17 cellular contexts compared by ENCODE assay signal in the genomic region with DNA sequence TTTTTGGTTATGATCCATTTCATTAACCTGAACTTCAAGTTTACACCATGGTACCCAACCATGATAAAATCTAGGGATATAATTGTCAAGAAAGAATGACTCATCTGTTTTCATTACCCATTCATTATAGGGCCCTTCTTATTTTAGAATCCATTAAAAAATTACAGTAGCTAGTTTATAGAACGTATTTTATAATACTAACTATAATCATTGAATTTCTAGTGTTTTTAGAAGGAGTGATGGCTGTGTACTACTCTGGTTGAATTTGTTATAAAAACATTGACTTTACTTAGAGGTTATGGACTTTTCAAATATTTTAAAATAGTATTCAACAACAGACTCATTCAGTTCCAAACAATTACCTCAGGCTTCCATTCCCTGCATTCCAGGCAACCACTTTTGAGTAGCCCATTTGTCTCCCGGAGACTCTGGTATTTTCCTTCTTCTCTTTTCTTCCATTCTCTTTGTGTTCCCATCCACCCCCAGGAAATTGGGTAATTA.
DNase-seq lines count a peak whose midpoint lies in the region; ATAC-seq, FAIRE-seq and TF ChIP-seq lines count a peak whose summit lies in the region.
"Had no signal": no experiment of that assay in that cellular context is flagged by ENCODE, and none has a peak within 500 bp of the region (broad histone marks: within the 10 kb centered on the region; RNA-seq: fewer than 3 reads in every experiment).

No MANE protein-coding gene starts in this region.

- DNase-seq in AG08395 (ENCODE audit: low spot score): peak; percentile 53
- DNase-seq in IMR-90: peak; percentile 92
- DNase-seq in mammary epithelial cell: peak; percentile 55
- no peak for DNase-seq in GDM1 (lab: John Stamatoyannopoulos, UW)
- no peak for DNase-seq in NCI-H82 treated with DMSO at 0.1 percent for 48 hours (lab: John Stamatoyannopoulos, UW; ENCODE audit: unreplicated experiment)
- no peak for DNase-seq in NCI-H2196 (lab: John Stamatoyannopoulos, UW; ENCODE audit: unreplicated experiment)
- DNase-seq: ACHN; activated CD4-positive, alpha-beta T cell treated with anti-CD3 and anti-CD28 coated beads, Interleukin-2, amount 50 U/mL, for 4 hours; activated naive CD4-positive, alpha-beta T cell treated with Interleukin-2 at 50 U/mL for 16 hours; left lung; NCI-H2107; nucleus accumbens; uterus had no signal

- no peaks in the 10 kb centered on the region for H3K9me3 ChIP-seq in IMR-90 (ENCODE audit: control insufficient read depth, insufficient read depth, low read length)
- H3K9me3 ChIP-seq in mammary epithelial cell (replicated peaks; ENCODE audit: insufficient read depth, low read length): no peaks in the 10 kb centered on the region
- H3K9me3 ChIP-seq: left lung, uterus had no signal

- ATAC-seq in IMR-90 (ENCODE audit: low read depth): peak; percentile 77
- ATAC-seq in HG03159 (IDR thresholded peaks at IDR 0.05; ENCODE audit: unreplicated experiment): no peak
- ATAC-seq: left lung had no signal

- CTCF ChIA-PET in IMR-90 (lab: Yijun Ruan, JAX): no interaction called here
- CTCF ChIA-PET in mammary epithelial cell (lab: Charles Lee; ENCODE audit: low non-redundant PET): no interaction called here

- H3K27ac ChIP-seq in IMR-90 (ENCODE audit: insufficient read depth, low read length): peak overlapping the region; percentile 92
- H3K27ac ChIP-seq in mammary epithelial cell (ENCODE audit: insufficient read depth, low read depth, low read length): no peak overlapping the region
- H3K27ac ChIP-seq: left lung, uterus had no signal

- H3K14ac ChIP-seq in IMR-90 (replicated peaks; ENCODE audit: low read depth, low read length): no peak overlapping the region

- H3K27me3 ChIP-seq in IMR-90 (ENCODE audit: control insufficient read depth, insufficient read depth, low read length) (no peaks in the 10 kb centered on the region), mammary epithelial cell (ENCODE audit: insufficient read depth, low read length) (no peaks in the 10 kb centered on the region)
- H3K27me3 ChIP-seq: left lung, uterus had no signal

- H3K23ac ChIP-seq in IMR-90 (ENCODE audit: low read depth, low read length): 0 out of 2 replicates have a peak overlapping the region, but pooled peaks have one; percentile 62

- H2AFZ ChIP-seq in IMR-90 (replicated peaks; ENCODE audit: low read length, poor library complexity) (no peak overlapping the region), mammary epithelial cell (ENCODE audit: low read depth, low read length) (peak overlapping the region; percentile 2)

- H4K20me1 ChIP-seq in IMR-90 (ENCODE audit: insufficient read depth, low read length) (no peaks in the 10 kb centered on the region), mammary epithelial cell (ENCODE audit: insufficient read depth, low read length) (no peaks in the 10 kb centered on the region)

- FAIRE-seq in islet of Langerhans (lab: Jason Lieb, UNC): peak; percentile 51
- FAIRE-seq: colon, frontal cortex had no signal

- dilution Hi-C loops in IMR-90 (cut with HindIII; ENCODE audit: low sequenced_read_pairs, unreplicated experiment): no loop called here
- dilution Hi-C loops in mammary epithelial cell (cut with HindIII; ENCODE audit: low sequenced_read_pairs): no loop called here

- peaks cover 23% of the 10 kb centered on the region for H3K4me1 ChIP-seq in IMR-90 (ENCODE audit: control insufficient read depth, insufficient read depth, low read length)
- H3K4me1 ChIP-seq in mammary epithelial cell (ENCODE audit: insufficient read depth, low read length): peaks cover 26% of the 10 kb centered on the region
- H3K4me1 ChIP-seq: left lung, uterus had no signal

- no CpG with 5 or more reads among the region's 2 CpGs for WGBS in IMR-90 (ENCODE audit: extremely low coverage in 2 of 2, insufficient read length in 1 of 2), 2 experiments
- WGBS in mammary epithelial cell (ENCODE audit: low coverage, missing lambda C conversion rate): 0% methylated on average over 2 of the region's 2 CpGs

- peak overlapping the region; percentile 89 for H2BK5ac ChIP-seq in IMR-90 (ENCODE audit: low read depth, low read length, poor library complexity, severe bottlenecking)

- H3K4ac ChIP-seq in IMR-90 (ENCODE audit: low read depth, low read length): peak overlapping the region; percentile 92; the same call in 1 of the 2 replicates

- peak overlapping the region; percentile 96 for H2BK120ac ChIP-seq in IMR-90 (ENCODE audit: low read depth, low read length)

- no TSS peak for BruUV-seq in IMR-90 (replicated peaks; lab: Mats Ljungman, UMichigan)
- no TSS peak for BruUV-seq in mammary epithelial cell (replicated peaks; lab: Mats Ljungman, UMichigan)

- POLR2A ChIA-PET in IMR-90 (lab: Charles Lee; ENCODE audit: unreplicated experiment): interaction anchor here (1.0 kb wide), 1 partner anchor 14 kb away, joined by 3 read pairs; no protein-coding TSS in a partner anchor

- H3K4me2 ChIP-seq in IMR-90 (ENCODE audit: low read depth, low read length): no peak overlapping the region
- peak overlapping the region; percentile 24 for H3K4me2 ChIP-seq in mammary epithelial cell (ENCODE audit: insufficient read depth, low read depth, low read length)

- peak overlapping the region; percentile 75 to 88; a peak in 3 of 4 replicates for H4K8ac ChIP-seq in IMR-90 (ENCODE audit: low read depth in 2 of 2, low read length in 2 of 2)

- H3K18ac ChIP-seq in IMR-90 (ENCODE audit: low read depth, low read length): peak overlapping the region; percentile 91

- peaks cover 3% of the 10 kb centered on the region; the same call in 1 of the 2 replicates for H3K9me1 ChIP-seq in IMR-90 (ENCODE audit: insufficient read depth, low read length)

- H3K4me3 ChIP-seq in IMR-90 (ENCODE audit: insufficient read depth, low read depth, low read length) (no peak overlapping the region), mammary epithelial cell (replicated peaks in 1 of 3; ENCODE audit: insufficient read depth in 1 of 3, low read depth in 2 of 3, low read length in 3 of 3) (no peak overlapping the region)
- H3K4me3 ChIP-seq: left lung, uterus had no signal

- no peaks in the 10 kb centered on the region; a peak in 2 of 4 replicates for H3K79me1 ChIP-seq in IMR-90 (ENCODE audit: low read depth in 1 of 2, low read length in 2 of 2)

- H2AK5ac ChIP-seq in IMR-90 (ENCODE audit: low read depth, low read length): no peak overlapping the region

- H2AK9ac ChIP-seq in IMR-90 (replicated peaks; ENCODE audit: low read depth, low read length, poor library complexity): no peak overlapping the region

- H3K79me2 ChIP-seq in mammary epithelial cell (ENCODE audit: insufficient read depth, low read length): no peaks in the 10 kb centered on the region

- no peak overlapping the region; the same call in 2 of the 3 replicates for H2BK15ac ChIP-seq in IMR-90 (ENCODE audit: low read depth, low read length)

- H4K5ac ChIP-seq in IMR-90 (ENCODE audit: low read depth, low read length): peak overlapping the region; percentile 91; the same call in 1 of the 2 replicates

- no peak for TF ChIP-seq POLR2A in IMR-90 (IDR thresholded peaks at IDR 0.05; ENCODE audit: low read depth, low read length)

- in situ Hi-C loops in IMR-90 (cut with MboI; ENCODE audit: low sequenced_read_pairs) (no loop called here), mammary epithelial cell (cut with MboI; ENCODE audit: low sequenced_read_pairs in 2 of 2) (no loop called here)

- H4K91ac ChIP-seq in IMR-90 (ENCODE audit: insufficient read depth, low read depth, low read length): peak overlapping the region; percentile 86; the same call in 1 of the 2 replicates

- intact Hi-C loops in IMR-90 (cut with micrococcal nuclease): loop anchor here (5.0 to 10.0 kb wide), 4 partner anchors 74 to 1009 kb away; partner anchors contain the start of gene KLF12
- intact Hi-C loops in mammary epithelial cell (cut with micrococcal nuclease): no loop called here

- TF ChIP-seq CTCF in IMR-90 (conservative IDR thresholded peaks at IDR 0.05; ENCODE audit: low read depth, low read length): no peak
- no peak for TF ChIP-seq CTCF in mammary epithelial cell (conservative IDR thresholded peaks at IDR 0.05 in 1 of 2, IDR thresholded peaks at IDR 0.05 in 1 of 2; ENCODE audit: extremely low read depth in 1 of 2, insufficient read depth in 1 of 2, low read depth in 1 of 2, low read length in 2 of 2)

- peak overlapping the region; percentile 70; the same call in 1 of the 2 replicates for H3K56ac ChIP-seq in IMR-90 (ENCODE audit: extremely low read depth, insufficient read depth, low read length)

- H3K36me3 ChIP-seq in IMR-90 (ENCODE audit: control insufficient read depth, insufficient read depth, low read length) (no peaks in the 10 kb centered on the region), mammary epithelial cell (ENCODE audit: insufficient read depth, low read length) (no peaks in the 10 kb centered on the region)
- H3K36me3 ChIP-seq: left lung, uterus had no signal

- H3K9ac ChIP-seq in IMR-90 (ENCODE audit: low read depth, low read length) (no peak overlapping the region), mammary epithelial cell (ENCODE audit: insufficient read depth, low read length) (no peak overlapping the region)

- no peak for TF ChIP-seq RAD21 in IMR-90 (IDR thresholded peaks at IDR 0.05; ENCODE audit: low read length)

- H2BK20ac ChIP-seq in IMR-90 (ENCODE audit: low read depth, low read length): peak overlapping the region; percentile 96; the same call in 1 of the 2 replicates

TF ChIP-seq in IMR-90, 13 proteins besides CTCF, POLR2A, EP300 and RAD21:
- no peak for TF ChIP-seq RFX5 (IDR thresholded peaks at IDR 0.05; ENCODE audit: low read depth, low read length)
- TF ChIP-seq FOS (IDR thresholded peaks at IDR 0.05; ENCODE audit: low read depth, low read length): peak; percentile 15; the same call in 1 of the 2 replicates
- TF ChIP-seq, protein P1, sequence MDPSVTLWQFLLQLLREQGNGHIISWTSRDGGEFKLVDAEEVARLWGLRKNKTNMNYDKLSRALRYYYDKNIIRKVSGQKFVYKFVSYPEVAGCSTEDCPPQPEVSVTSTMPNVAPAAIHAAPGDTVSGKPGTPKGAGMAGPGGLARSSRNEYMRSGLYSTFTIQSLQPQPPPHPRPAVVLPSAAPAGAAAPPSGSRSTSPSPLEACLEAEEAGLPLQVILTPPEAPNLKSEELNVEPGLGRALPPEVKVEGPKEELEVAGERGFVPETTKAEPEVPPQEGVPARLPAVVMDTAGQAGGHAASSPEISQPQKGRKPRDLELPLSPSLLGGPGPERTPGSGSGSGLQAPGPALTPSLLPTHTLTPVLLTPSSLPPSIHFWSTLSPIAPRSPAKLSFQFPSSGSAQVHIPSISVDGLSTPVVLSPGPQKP (IDR thresholded peaks at IDR 0.05; ENCODE audit: borderline replicate concordance, low read depth, low read length): no peak
- TF ChIP-seq NFE2L2 (IDR thresholded peaks at IDR 0.05; ENCODE audit: low read depth, low read length): peak; percentile 74

Comparison
In these comparisons a context has a peak if more than half of its experiments do, and no peak if none do; other contexts are left out.
1. DNase-seq: peak in AG08395 (single experiment), IMR-90 (single experiment) and mammary epithelial cell (single experiment); none in GDM1 (single experiment), NCI-H82 treated with DMSO at 0.1 percent for 48 hours (single experiment) and NCI-H2196 (single experiment).